ENCODE assay signal across 18 cellular contexts in genomic region chr2:187481543-187481942, GRCh38. TPM values are rescaled to one million over a fixed set of nuclear protein-coding genes. Genes with fewer than 3 reads are reported as not detected.
DNase-seq lines count a peak whose midpoint lies in the region; ATAC-seq, FAIRE-seq and TF ChIP-seq lines count a peak whose summit lies in the region.
"Had no signal": no experiment of that assay in that cellular context is flagged by ENCODE, and none has a peak within 500 bp of the region (broad histone marks: within the 10 kb centered on the region; RNA-seq: fewer than 3 reads in every experiment).

No MANE protein-coding gene starts in this region.

- POLR2A ChIA-PET in K562 (lab: Yijun Ruan, JAX): no interaction called here

- no peak overlapping the region for H2AFZ ChIP-seq in K562 (ENCODE audit: low read depth, low read length)

- H3K27ac ChIP-seq in K562 (ENCODE audit: extremely low read depth, low read depth, low read length): no peak overlapping the region
- no peak overlapping the region for H3K27ac ChIP-seq in dorsolateral prefrontal cortex

- H3K9me3 ChIP-seq in K562 (replicated peaks; ENCODE audit: control insufficient read depth, insufficient read depth, low read depth, low read length): no peaks in the 10 kb centered on the region
- H3K9me3 ChIP-seq: HAP-1 had no signal

- H3K9ac ChIP-seq in K562 (ENCODE audit: insufficient read depth in 1 of 2, low read depth in 2 of 2, low read length in 2 of 2): no peak overlapping the region

- no peak for ATAC-seq in K562

- FAIRE-seq in TTC549 (lab: Jason Lieb, UNC): peak; percentile 62
- FAIRE-seq in K562 (lab: Jason Lieb, UNC): no peak
- FAIRE-seq: GM12892, H54 had no signal

- no TSS peak for BruUV-seq in K562 (replicated peaks; lab: Mats Ljungman, UMichigan)

- no peak for TF ChIP-seq EP300 in K562 (IDR thresholded peaks at IDR 0.05; ENCODE audit: low read length)

- TF ChIP-seq POLR2A in K562 (conservative IDR thresholded peaks at IDR 0.05): no peak

- no peaks in the 10 kb centered on the region for H3K4me1 ChIP-seq in K562 (replicated peaks in 1 of 2; ENCODE audit: control insufficient read depth in 2 of 2, insufficient read depth in 2 of 2, low read length in 2 of 2)
- H3K4me1 ChIP-seq: HAP-1 had no signal

- H3K27me3 ChIP-seq in K562 (ENCODE audit: control insufficient read depth in 2 of 2, insufficient read depth in 2 of 2, low read length in 2 of 2): no peaks in the 10 kb centered on the region
- no peaks in the 10 kb centered on the region for H3K27me3 ChIP-seq in dorsolateral prefrontal cortex

- H3K36me3 ChIP-seq in K562 (ENCODE audit: control insufficient read depth, insufficient read depth, low read length): peaks cover 57% of the 10 kb centered on the region; the same call in 2 of the 3 replicates
- H3K36me3 ChIP-seq: HAP-1 had no signal

- intact Hi-C loops in K562 (cut with micrococcal nuclease): no loop called here
- intact Hi-C loops in dorsolateral prefrontal cortex (cut with DNase I): no loop called here

- 89% methylated on average over 2 of the region's 3 CpGs for WGBS in K562 (ENCODE audit: insufficient coverage, low coverage, missing lambda C conversion rate)

- TF ChIP-seq RAD21 in K562 (CRISPR knock-in tag; conservative IDR thresholded peaks at IDR 0.05 in 1 of 2, IDR thresholded peaks at IDR 0.05 in 1 of 2): no peak

- DNase-seq in K562 (ENCODE audit: extremely low read depth in 1 of 4, low spot score in 3 of 4) (no peak), dermis microvascular lymphatic vessel endothelial cell (ENCODE audit: low read depth in 2 of 2) (peak; percentile 57 to 58), lung microvascular endothelial cell (ENCODE audit: low read depth in 2 of 2) (peak; percentile 39 to 81), anterior cingulate cortex (lab: John Stamatoyannopoulos, UW) (no peak), dorsolateral prefrontal cortex (no peak), cerebellum (ENCODE audit: low spot score) (no peak)
- DNase-seq: C1 segment of cervical spinal cord; Calu3; CD4-positive, alpha-beta memory T cell; COR-L47; DMS53; DND-41; GOT3; HFFc6 had no signal

- CTCF ChIA-PET in K562 (lab: Yijun Ruan, JAX; ENCODE audit: low intra/inter-chr PET ratio): no interaction called here

- no peak overlapping the region for H3K4me2 ChIP-seq in K562 (ENCODE audit: insufficient read depth, low read length)

- no peaks in the 10 kb centered on the region for H3K9me1 ChIP-seq in K562 (ENCODE audit: control insufficient read depth, insufficient read depth, low read length)

- no peaks in the 10 kb centered on the region for H3K79me2 ChIP-seq in K562 (ENCODE audit: control insufficient read depth, insufficient read depth, low read length)

- H4K20me1 ChIP-seq in K562 (replicated peaks; ENCODE audit: control insufficient read depth, insufficient read depth, low read length): no peaks in the 10 kb centered on the region

- TF ChIP-seq CTCF in K562 (IDR thresholded peaks at IDR 0.05 in 2 of 3, conservative IDR thresholded peaks at IDR 0.05 in 1 of 3; ENCODE audit: insufficient read depth in 2 of 3, low read depth in 1 of 3, low read length in 3 of 3) (no peak), dorsolateral prefrontal cortex (IDR thresholded peaks at IDR 0.05 in 54 of 56, conservative IDR thresholded peaks at IDR 0.05 in 2 of 56; ENCODE audit: low read depth in 1 of 56, partially characterized antibody in 56 of 56) (no peak)

- no peak overlapping the region for H3K4me3 ChIP-seq in K562
- H3K4me3 ChIP-seq in dorsolateral prefrontal cortex: no peak overlapping the region
- H3K4me3 ChIP-seq: HAP-1 had no signal

- in situ Hi-C loops in K562 (cut with MboI): loop anchor here (25.0 kb wide), 1 partner anchor 356 kb away; no protein-coding TSS in a partner anchor

TF ChIP-seq in K562, 482 proteins besides CTCF, POLR2A, EP300 and RAD21 (continues in another document):
- TF ChIP-seq JUN (IDR thresholded peaks at IDR 0.05; ENCODE audit: borderline replicate concordance, low read depth, low read length): no peak
- no peak for TF ChIP-seq JUN (CRISPR knock-in tag; IDR thresholded peaks at IDR 0.05; ENCODE audit: borderline replicate concordance)
- no peak for TF ChIP-seq RHOXF2B (CRISPR knock-in tag; conservative IDR thresholded peaks at IDR 0.05)
- TF ChIP-seq TFAM (CRISPR knock-in tag; conservative IDR thresholded peaks at IDR 0.05): no peak
- TF ChIP-seq HNRNPK (IDR thresholded peaks at IDR 0.05; ENCODE audit: low read depth, low read length, poor library complexity, severe bottlenecking): peak; percentile 68
- no peak for TF ChIP-seq POLR2B (IDR thresholded peaks at IDR 0.05; ENCODE audit: low read depth, partially characterized antibody)

RNA-seq across cellular contexts. Expression of gene CALCRL, which starts 33.5 kb away (rescaled TPM):
- not detected in 2 replicates for total RNA-seq in K562 (2011; cell fraction: chromatin; rRNA removed; ENCODE audit: low replicate concordance)
- total RNA-seq in K562 (2011; cell fraction: nucleolus; rRNA removed): under 0.01 TPM in 1 of 2 replicates, not detected in the other
- not detected in 2 replicates for total RNA-seq in K562 (2011; cell fraction: nucleoplasm; rRNA removed)
- total RNA-seq in K562 (2014; rRNA removed) (not detected in 2 replicates), K562 (2014; rRNA removed; fragmentation: Illumina TruSeq; extraction: Trizol) (0.06 TPM in 1 of 2 replicates, not detected in the other), K562 (2015; rRNA removed; fragmentation: Illumina TruSeq; extraction: Trizol) (0.04 and 0.15 TPM in 2 replicates), K562 (2021) (0.27 TPM in 1 of 2 replicates, not detected in the other), dermis microvascular lymphatic vessel endothelial cell (316 and 330 TPM in 2 replicates), lung microvascular endothelial cell (266 and 272 TPM in 2 replicates), dorsolateral prefrontal cortex (10 to 100 TPM in 86 of 120 experiments, 1 to 10 TPM in 34; 4.7 to 21.2 (median 11.7) TPM), cerebellum (18.7 TPM)
- polyA plus RNA-seq in K562 (2011; rRNA removed) (0.03 TPM in 1 of 2 replicates, not detected in the other), K562 (2014; fragmentation: Illumina TruSeq; extraction: Trizol) (0.06 TPM in 1 of 2 replicates, not detected in the other), K562 (2014; fragmentation: Nextera tagmentation; extraction: Ambion mirVana) (not detected), K562 (2014; rRNA removed) (0.04 and 0.05 TPM in 2 replicates)
- 0.07 TPM in 1 of 2 replicates, not detected in the other for polyA plus RNA-seq in K562 (2011; cell fraction: cytosol; rRNA removed)
- not detected in 2 replicates for polyA plus RNA-seq in K562 (2011; cell fraction: nucleus; rRNA removed)
- polyA plus RNA-seq in K562 (2012): 0.03 and 0.07 TPM in 2 replicates
- 0.06 TPM in 1 of 2 replicates, not detected in the other for polyA minus RNA-seq in K562 (2011; rRNA and poly(A)+ RNA removed)
- not detected in 2 replicates for polyA minus RNA-seq in K562 (2011; cell fraction: cytosol; rRNA and poly(A)+ RNA removed)
- polyA minus RNA-seq in K562 (2011; cell fraction: nucleus; rRNA and poly(A)+ RNA removed): 0.11 TPM in 1 of 2 replicates, not detected in the other
- polyA plus RNA-seq: CD4-positive, alpha-beta memory T cell had no signal

Comparison
In these comparisons a context has a peak if more than half of its experiments do, and no peak if none do; other contexts are left out.
1. DNase-seq: peak in dermis microvascular lymphatic vessel endothelial cell (2 of 2) and lung microvascular endothelial cell (2 of 2); none in K562 (0 of 4), anterior cingulate cortex (0 of 58), dorsolateral prefrontal cortex (0 of 10) and cerebellum (single experiment).
2. RNA of gene CALCRL, which starts 33.5 kb away (total RNA-seq): 316 to 330 TPM in dermis microvascular lymphatic vessel endothelial cell and 266 to 272 TPM in lung microvascular endothelial cell; 18.7 TPM in cerebellum (single experiment), 4.7 to 21.2 TPM in dorsolateral prefrontal cortex and under 0.01 to 0.27 TPM in K562; every median in the first group is over 10 times any median in the second.